8 cellular contexts compared by ENCODE assay signal in the genomic region with DNA sequence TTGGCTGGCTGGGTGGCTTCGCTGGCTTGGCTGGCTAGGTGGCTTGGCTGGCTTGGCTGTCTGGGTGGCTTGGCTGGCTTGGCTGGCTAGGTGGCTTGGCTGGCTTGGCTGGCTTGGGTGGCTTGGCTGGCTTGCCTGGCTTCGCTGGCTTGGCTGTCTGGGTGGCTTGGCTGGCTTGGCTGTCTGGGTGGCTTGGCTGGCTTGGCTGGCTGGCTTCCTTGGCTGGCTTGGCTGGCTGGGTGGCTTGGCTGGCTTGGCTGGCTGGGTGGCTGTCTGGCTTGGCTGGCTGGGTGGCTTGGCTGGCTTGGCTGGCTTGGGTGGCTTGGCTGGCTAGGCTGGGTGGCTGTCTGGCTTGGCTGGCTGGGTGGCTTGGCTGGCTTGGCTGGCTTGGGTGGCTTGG.
A peak's percentile ranks its signal among the peaks of the same experiment; 100 is the strongest.
DNase-seq lines count a peak whose midpoint lies in the region; ATAC-seq, FAIRE-seq and TF ChIP-seq lines count a peak whose summit lies in the region.
"Not testable (repeated sequence)": the region's sequence is repeated elsewhere in the genome, so short reads cannot be mapped to it uniquely, and the experiment has no call there.

No MANE protein-coding gene starts in this region.

- DNase-seq in CD14-positive monocyte (ENCODE audit: low spot score) (peak; percentile 66), Peyer's patch (peak; percentile 17 to 53 (median 41)), breast epithelium (ENCODE audit: low spot score in 2 of 2) (peak; percentile 19 to 81), glutamatergic neuron (peak; percentile 19), left kidney (ENCODE audit: low read depth, low spot score) (peak; percentile 13), pancreas (peak in 5 of 6 donors; percentile 14 to 96 (median 45)), transverse colon (peak; percentile 6)
- peak; percentile 25 for DNase-seq in activated CD8-positive, alpha-beta memory T cell treated with anti-CD3 and anti-CD28 coated beads, Interleukin-2, amount 50 U/mL, for 4 hours

- H3K9me3 ChIP-seq in Peyer's patch, breast epithelium, pancreas, transverse colon: not testable (repeated sequence)

- not testable (repeated sequence) for H3K4me3 ChIP-seq in Peyer's patch, breast epithelium, pancreas, transverse colon

- H3K27me3 ChIP-seq in Peyer's patch, breast epithelium, pancreas, transverse colon: not testable (repeated sequence)

- H3K27ac ChIP-seq in Peyer's patch, breast epithelium, pancreas, transverse colon: not testable (repeated sequence)

- H3K36me3 Mint-ChIP-seq in CD14-positive monocyte; glutamatergic neuron (ENCODE audit: unreplicated experiment): not testable (repeated sequence)

- not testable (repeated sequence) for ATAC-seq in pancreas

- TF ChIP-seq EP300 in transverse colon (IDR thresholded peaks at IDR 0.05; ENCODE audit: low read depth): not testable (repeated sequence)

- TF ChIP-seq POLR2A in Peyer's patch (IDR thresholded peaks at IDR 0.05); breast epithelium (IDR thresholded peaks at IDR 0.05); transverse colon (IDR thresholded peaks at IDR 0.05): not testable (repeated sequence)

- 60 to 67% methylated on average over 1 of the region's 2 CpGs for WGBS in pancreas, 2 donors
- 69 to 80% methylated on average over 1 to 2 of the region's 2 CpGs for WGBS in transverse colon (ENCODE audit: low coverage in 1 of 2), 2 donors

- not testable (repeated sequence) for H3K27ac Mint-ChIP-seq in CD14-positive monocyte; glutamatergic neuron (ENCODE audit: unreplicated experiment)

- H3K36me3 ChIP-seq in Peyer's patch, breast epithelium, pancreas, transverse colon: not testable (repeated sequence)

- intact Hi-C loops in CD14-positive monocyte (cut with micrococcal nuclease); breast epithelium (cut with DNase I; ENCODE audit: low total_unique reads); pancreas (cut with DNase I); transverse colon (cut with DNase I; ENCODE audit: low total_unique reads): not testable (repeated sequence)

- H3K4me1 ChIP-seq in Peyer's patch, breast epithelium, pancreas, transverse colon: not testable (repeated sequence)

- not testable (repeated sequence) for FAIRE-seq in pancreas (lab: Jason Lieb, UNC)

- H3K4me1 Mint-ChIP-seq in CD14-positive monocyte; glutamatergic neuron (ENCODE audit: low read depth, unreplicated experiment): not testable (repeated sequence)

- in situ Hi-C loops in transverse colon (cut with MboI; ENCODE audit: low pct_ligation_motif_present in 1 of 4, low pct_unique_long_range_greater_than_20kb in 1 of 4, low sequenced_read_pairs in 3 of 4): not testable (repeated sequence)

- peaks cover 4 to 16% (median 15%) of the 10 kb centered on the region in 7 donors for H3K9me3 Mint-ChIP-seq in CD14-positive monocyte
- H3K9me3 Mint-ChIP-seq in glutamatergic neuron (ENCODE audit: unreplicated experiment): not testable (repeated sequence)

- H3K4me3 Mint-ChIP-seq in CD14-positive monocyte; glutamatergic neuron (ENCODE audit: unreplicated experiment): not testable (repeated sequence)

- not testable (repeated sequence) for TF ChIP-seq CTCF in CD14-positive monocyte (IDR thresholded peaks at IDR 0.05); Peyer's patch (IDR thresholded peaks at IDR 0.05); breast epithelium (IDR thresholded peaks at IDR 0.05); glutamatergic neuron (IDR thresholded peaks at IDR 0.05; ENCODE audit: partially characterized antibody, unreplicated experiment); pancreas (IDR thresholded peaks at IDR 0.05); transverse colon (IDR thresholded peaks at IDR 0.05)

- not testable (repeated sequence) for H3K27me3 Mint-ChIP-seq in CD14-positive monocyte (ENCODE audit: low read depth in 3 of 3); glutamatergic neuron (ENCODE audit: unreplicated experiment)

Comparison
In these comparisons a context has a peak if more than half of its experiments do, and no peak if none do; other contexts are left out.
1. DNase-seq: peak in every context shown above with its lines; median percentile 66 in CD14-positive monocyte; 50 in breast epithelium; 45 in pancreas; 41 in Peyer's patch; 25 in activated CD8-positive, alpha-beta memory T cell treated with anti-CD3 and anti-CD28 coated beads, Interleukin-2, amount 50 U/mL, for 4 hours; 19 in glutamatergic neuron; 13 in left kidney; 6 in transverse colon.